In genomic region chr17:44757918-44758413, GRCh38 we compare ENCODE assay signal across 11 cellular contexts. TPM values are rescaled to one million over a fixed set of nuclear protein-coding genes. Genes with fewer than 3 reads are reported as not detected.
DNase-seq lines count a peak whose midpoint lies in the region; ATAC-seq, FAIRE-seq and TF ChIP-seq lines count a peak whose summit lies in the region.
"Had no signal": no experiment of that assay in that cellular context is flagged by ENCODE, and none has a peak within 500 bp of the region (broad histone marks: within the 10 kb centered on the region; RNA-seq: fewer than 3 reads in every experiment).

No MANE protein-coding gene starts in this region.

- POLR2A ChIA-PET in CD4-positive, alpha-beta T cell (lab: Charles Lee): no interaction called here

- no peak overlapping the region for H3K4me2 ChIP-seq in neural cell (ENCODE audit: low read length)

- no peak for TF ChIP-seq EP300 in neural cell (conservative IDR thresholded peaks at IDR 0.05; ENCODE audit: poor library complexity, severe bottlenecking)

- intact Hi-C loops in CD4-positive, alpha-beta T cell (cut with DNase I, micrococcal nuclease): no loop called here

- peak overlapping the region; percentile 50 for H3K4me3 Mint-ChIP-seq in CD4-positive, alpha-beta T cell
- peak overlapping the region; percentile 62 for H3K4me3 Mint-ChIP-seq in endothelial cell (ENCODE audit: unreplicated experiment)
- H3K4me3 Mint-ChIP-seq: activated naive CD8-positive, alpha-beta T cell treated with anti-CD3 and anti-CD28 coated beads, Interleukin-2, amount 10 ng/mL, durations not matched to agents 7 days and 5 days had no signal

- no peak overlapping the region for H3K27ac ChIP-seq in CD4-positive, alpha-beta T cell (ENCODE audit: low read depth, low read length)
- H3K27ac ChIP-seq in HUES48 (ENCODE audit: low read depth, low read length) (no peak overlapping the region), neural cell (ENCODE audit: low read length) (no peak overlapping the region)
- H3K27ac ChIP-seq: coronary artery, Peyer's patch had no signal

- DNase-seq in CD4-positive, alpha-beta T cell: no peak
- no peak for DNase-seq in endothelial cell (ENCODE audit: low spot score)
- DNase-seq in D721Med (ENCODE audit: insufficient read length, low spot score): no peak
- DNase-seq in AG08395 (ENCODE audit: low spot score): no peak
- DNase-seq: activated naive CD8-positive, alpha-beta T cell treated with anti-CD3 and anti-CD28 coated beads, Interleukin-2, amount 10 ng/mL, durations not matched to agents 7 days and 5 days had no signal

- H3F3A ChIP-seq in neural cell (ENCODE audit: insufficient read depth, low read length, poor library complexity, severe bottlenecking): no peaks in the 10 kb centered on the region

- H3K36me3 ChIP-seq in HUES48 (ENCODE audit: control insufficient read depth, insufficient read depth, low read length) (no peaks in the 10 kb centered on the region), neural cell (ENCODE audit: insufficient read depth, low read length) (no peaks in the 10 kb centered on the region)
- H3K36me3 ChIP-seq: Peyer's patch had no signal

- H3K27me3 ChIP-seq in CD4-positive, alpha-beta T cell (ENCODE audit: control insufficient read depth, insufficient read depth, low read length): peaks cover 38% of the 10 kb centered on the region
- H3K27me3 ChIP-seq in HUES48 (ENCODE audit: control insufficient read depth, insufficient read depth, low read length) (peaks cover 48% of the 10 kb centered on the region), neural cell (ENCODE audit: insufficient read depth, low read depth, low read length) (peaks cover 7% of the 10 kb centered on the region)

- H3K9me3 Mint-ChIP-seq in CD4-positive, alpha-beta T cell: no peaks in the 10 kb centered on the region
- H3K9me3 Mint-ChIP-seq in endothelial cell (ENCODE audit: unreplicated experiment): no peaks in the 10 kb centered on the region
- H3K9me3 Mint-ChIP-seq: activated naive CD8-positive, alpha-beta T cell treated with anti-CD3 and anti-CD28 coated beads, Interleukin-2, amount 10 ng/mL, durations not matched to agents 7 days and 5 days had no signal

- H3K79me2 ChIP-seq in neural cell (replicated peaks; ENCODE audit: insufficient read depth, low read length): no peaks in the 10 kb centered on the region

- H3K4me1 ChIP-seq in HUES48 (ENCODE audit: control insufficient read depth, insufficient read depth, low read length): no peaks in the 10 kb centered on the region

- peak overlapping the region; percentile 2 for H2AFZ ChIP-seq in neural cell (ENCODE audit: low read depth, low read length)

- ATAC-seq in CD4-positive, alpha-beta T cell (ENCODE audit: poor library complexity): no peak
- no peak for ATAC-seq in GM21737 (IDR thresholded peaks at IDR 0.05; ENCODE audit: unreplicated experiment)
- no peak for ATAC-seq in GM21423 (IDR thresholded peaks at IDR 0.05; ENCODE audit: unreplicated experiment)

- no peak for FAIRE-seq in D721Med (lab: Jason Lieb, UNC)

- peak overlapping the region; percentile 50; the same call in 1 of the 2 replicates for H3K4me3 ChIP-seq in HUES48 (ENCODE audit: low read depth, low read length)
- peak overlapping the region; percentile 64 for H3K4me3 ChIP-seq in neural cell (ENCODE audit: low read length)

- TF ChIP-seq CTCF in CD4-positive, alpha-beta T cell (IDR thresholded peaks at IDR 0.05): no peak
- TF ChIP-seq CTCF in endothelial cell (IDR thresholded peaks at IDR 0.05; ENCODE audit: unreplicated experiment) (no peak), neural cell (IDR thresholded peaks at IDR 0.05; ENCODE audit: poor library complexity, severe bottlenecking) (no peak), D721Med (IDR thresholded peaks at IDR 0.05; ENCODE audit: insufficient read depth, missing control alignments) (no peak)

- no peak overlapping the region for H3K27ac Mint-ChIP-seq in CD4-positive, alpha-beta T cell
- no peak overlapping the region for H3K27ac Mint-ChIP-seq in endothelial cell (ENCODE audit: unreplicated experiment)
- H3K27ac Mint-ChIP-seq: activated naive CD8-positive, alpha-beta T cell treated with anti-CD3 and anti-CD28 coated beads, Interleukin-2, amount 10 ng/mL, durations not matched to agents 7 days and 5 days had no signal

- H3K4me1 Mint-ChIP-seq in CD4-positive, alpha-beta T cell (ENCODE audit: low read depth): no peaks in the 10 kb centered on the region
- no peaks in the 10 kb centered on the region for H3K4me1 Mint-ChIP-seq in endothelial cell (ENCODE audit: unreplicated experiment)
- H3K4me1 Mint-ChIP-seq: activated naive CD8-positive, alpha-beta T cell treated with anti-CD3 and anti-CD28 coated beads, Interleukin-2, amount 10 ng/mL, durations not matched to agents 7 days and 5 days had no signal

- no peaks in the 10 kb centered on the region for H4K20me1 ChIP-seq in neural cell (ENCODE audit: insufficient read depth)

- H3K9ac ChIP-seq in HUES48 (ENCODE audit: low read depth, low read length) (no peak overlapping the region), neural cell (ENCODE audit: low read length) (peak overlapping the region; percentile 64)

- no peaks in the 10 kb centered on the region for H3K9me3 ChIP-seq in CD4-positive, alpha-beta T cell (ENCODE audit: control insufficient read depth, low read length)
- no peaks in the 10 kb centered on the region for H3K9me3 ChIP-seq in HUES48 (ENCODE audit: control insufficient read depth, insufficient read depth, low read length)
- H3K9me3 ChIP-seq in neural cell (ENCODE audit: low read length): no peaks in the 10 kb centered on the region
- H3K9me3 ChIP-seq: Peyer's patch had no signal

- CTCF ChIA-PET in CD4-positive, alpha-beta T cell (lab: Charles Lee): no interaction called here

- H3K9me2 ChIP-seq in neural cell (ENCODE audit: insufficient read depth, low read length): no peaks in the 10 kb centered on the region

- TF ChIP-seq RAD21 in neural cell (conservative IDR thresholded peaks at IDR 0.05): no peak

- H3K27me3 Mint-ChIP-seq in CD4-positive, alpha-beta T cell: peaks cover 49% of the 10 kb centered on the region
- peaks cover 6% of the 10 kb centered on the region for H3K27me3 Mint-ChIP-seq in endothelial cell (ENCODE audit: unreplicated experiment)

- H3K36me3 Mint-ChIP-seq in CD4-positive, alpha-beta T cell (ENCODE audit: low read depth): no peaks in the 10 kb centered on the region
- H3K36me3 Mint-ChIP-seq in endothelial cell (ENCODE audit: low read depth, unreplicated experiment): no peaks in the 10 kb centered on the region
- H3K36me3 Mint-ChIP-seq: activated naive CD8-positive, alpha-beta T cell treated with anti-CD3 and anti-CD28 coated beads, Interleukin-2, amount 10 ng/mL, durations not matched to agents 7 days and 5 days had no signal

TF ChIP-seq in neural cell, 6 proteins besides CTCF, POLR2A, EP300 and RAD21:
- no peak for TF ChIP-seq MXI1 (conservative IDR thresholded peaks at IDR 0.05; ENCODE audit: poor library complexity, severe bottlenecking)
- no peak for TF ChIP-seq EZH2 (IDR thresholded peaks at IDR 0.05; ENCODE audit: borderline replicate concordance, insufficient read depth, low read length, poor library complexity, severe bottlenecking)
- TF ChIP-seq SMC3 (conservative IDR thresholded peaks at IDR 0.05; ENCODE audit: poor library complexity): no peak
- no peak for TF ChIP-seq REST (IDR thresholded peaks at IDR 0.05; ENCODE audit: borderline replicate concordance)
- TF ChIP-seq POLR2AphosphoS5 (IDR thresholded peaks at IDR 0.05): no peak
- TF ChIP-seq TAF1 (IDR thresholded peaks at IDR 0.05; ENCODE audit: low read depth): no peak
TF ChIP-seq in neural cell: peak in this region for 0.

RNA-seq across cellular contexts. Expression of gene ADAM11, which starts 0.8 kb away (rescaled TPM):
- under 1 TPM; 0.16 to 0.47 TPM for total RNA-seq in CD4-positive, alpha-beta T cell
- total RNA-seq in endothelial cell (ENCODE audit: unreplicated experiment): 0.62 TPM
- 19.3 and 25.8 TPM in 2 replicates for polyA plus RNA-seq in neural cell
- polyA minus RNA-seq in neural cell: 6.1 and 7.6 TPM in 2 replicates

RNA-seq across cellular contexts. Expression of gene DBF4B, which starts 49.5 kb away (rescaled TPM):
- 1 to 10 TPM; 1.5 TPM for total RNA-seq in CD4-positive, alpha-beta T cell
- total RNA-seq in endothelial cell (ENCODE audit: unreplicated experiment): 16.4 TPM
- 10.7 and 15.2 TPM in 2 replicates for polyA plus RNA-seq in neural cell
- polyA minus RNA-seq in neural cell: 8.0 and 9.0 TPM in 2 replicates
